22 cellular contexts compared by ENCODE assay signal in genomic region chr2:105291981-105292380, GRCh38. TPM values are rescaled to one million over a fixed set of nuclear protein-coding genes. Genes with fewer than 3 reads are reported as not detected.
A peak's percentile ranks its signal among the peaks of the same experiment; 100 is the strongest.
DNase-seq lines count a peak whose midpoint lies in the region; ATAC-seq, FAIRE-seq and TF ChIP-seq lines count a peak whose summit lies in the region.
"Had no signal": no experiment of that assay in that cellular context is flagged by ENCODE, and none has a peak within 500 bp of the region (broad histone marks: within the 10 kb centered on the region; RNA-seq: fewer than 3 reads in every experiment).

No MANE protein-coding gene starts in this region.

- FAIRE-seq in keratinocyte (lab: Jason Lieb, UNC), result no peak
- FAIRE-seq: H54 had no signal

- H3K4me2 ChIP-seq in keratinocyte (ENCODE audit: control insufficient read depth, extremely low read depth, insufficient read depth, low read depth, low read length), result no peak overlapping the region
- H3K4me2 ChIP-seq: BLaER1 treated with 17β-estradiol and CSF1 and Interleukin-3, amounts not matched to agents 10 nM and 100 nM had no signal

- peaks cover 19% of the 10 kb centered on the region for H3K4me1 ChIP-seq in keratinocyte (ENCODE audit: control insufficient read depth, extremely low read depth, insufficient read depth, low read length)
- H3K4me1 ChIP-seq in heart left ventricle, result peaks cover 0 to 6% (median 0%) of the 10 kb centered on the region in 12 donors
- no peaks in the 10 kb centered on the region for H3K4me1 ChIP-seq in colonic mucosa
- H3K4me1 ChIP-seq: BLaER1 treated with 17β-estradiol and CSF1 and Interleukin-3, amounts not matched to agents 10 nM and 100 nM had no signal

- DNase-seq in AG08395 (ENCODE audit: low spot score) (peak; percentile 31), GM04503 (ENCODE audit: low read depth) (peak; percentile 17), astrocyte of the spinal cord (ENCODE audit: low read depth, low spot score) (peak; percentile 4), keratinocyte (ENCODE audit: low read depth, low spot score) (no peak), heart left ventricle (no peak), colonic mucosa (no peak), ACHN (no peak)
- DNase-seq: CD8-positive, alpha-beta memory T cell; DMS53; KG1; NCI-H1417; NCI-H187; NCI-H2107; NCI-H2227 treated with DMSO at 0.1 percent for 48 hours; NCI-H510A treated with DMSO at 0.1 percent for 48 hours; NCI-H774; OCI-M1; Right ventricle myocardium superior had no signal

- dilution Hi-C loops in keratinocyte (cut with MboI; ENCODE audit: extremely low pct_ligation_motif_present, low sequenced_read_pairs), result no loop called here

- H3K27ac ChIP-seq in keratinocyte (ENCODE audit: control insufficient read depth, insufficient read depth, low read length), result peak overlapping the region; percentile 68
- H3K27ac ChIP-seq in heart left ventricle, result no peak overlapping the region
- no peak overlapping the region for H3K27ac ChIP-seq in colonic mucosa
- H3K27ac ChIP-seq: BLaER1 treated with 17β-estradiol and CSF1 and Interleukin-3, amounts not matched to agents 10 nM and 100 nM had no signal

- H3K9me1 ChIP-seq in keratinocyte (ENCODE audit: control insufficient read depth, extremely low read depth, insufficient read depth, low read length), result no peaks in the 10 kb centered on the region

- TF ChIP-seq CTCF in astrocyte of the spinal cord (IDR thresholded peaks at IDR 0.05; ENCODE audit: low read depth, low read length) (no peak), keratinocyte (optimal IDR thresholded peaks at IDR 0.05 in 1 of 3, IDR thresholded peaks at IDR 0.05 in 1 of 3, conservative IDR thresholded peaks at IDR 0.05 in 1 of 3; ENCODE audit: extremely low read depth in 1 of 3, insufficient read depth in 2 of 3, low read length in 3 of 3) (no peak), heart left ventricle (IDR thresholded peaks at IDR 0.05) (no peak), colonic mucosa (IDR thresholded peaks at IDR 0.05) (no peak)

- no peaks in the 10 kb centered on the region for H3K27me3 ChIP-seq in keratinocyte (ENCODE audit: control insufficient read depth, extremely low read depth, insufficient read depth, low read length)
- H3K27me3 ChIP-seq in heart left ventricle, result no peaks in the 10 kb centered on the region
- H3K27me3 ChIP-seq in colonic mucosa, result no peaks in the 10 kb centered on the region
- H3K27me3 ChIP-seq: BLaER1 treated with 17β-estradiol and CSF1 and Interleukin-3, amounts not matched to agents 10 nM and 100 nM had no signal

- H4K20me1 ChIP-seq in keratinocyte (ENCODE audit: control insufficient read depth, extremely low read depth, insufficient read depth, low read length), result no peaks in the 10 kb centered on the region

- no peaks in the 10 kb centered on the region for H3K79me2 ChIP-seq in keratinocyte (ENCODE audit: control insufficient read depth, insufficient read depth, low read length)

- in situ Hi-C loops in astrocyte of the spinal cord (cut with HindIII; ENCODE audit: low sequenced_read_pairs), result no loop called here
- in situ Hi-C loops in ACHN (cut with HindIII; ENCODE audit: low pct_ligation_motif_present, low pct_unique_long_range_greater_than_20kb, low sequenced_read_pairs), result no loop called here

- 86 to 97% (median 91%) methylated on average over 2 of the region's 2 CpGs for WGBS in heart left ventricle, 4 donors

- ATAC-seq in GM21447 (IDR thresholded peaks at IDR 0.05; ENCODE audit: unreplicated experiment), result no peak
- no peak for ATAC-seq in heart left ventricle

- H3K9ac ChIP-seq in keratinocyte (ENCODE audit: control insufficient read depth, extremely low read depth, insufficient read depth, low read length) (no peak overlapping the region), colonic mucosa (ENCODE audit: low read depth in 2 of 2, low read length in 2 of 2) (no peak overlapping the region)
- H3K9ac ChIP-seq: BLaER1 treated with 17β-estradiol and CSF1 and Interleukin-3, amounts not matched to agents 10 nM and 100 nM had no signal

- H3K9me3 ChIP-seq in keratinocyte (ENCODE audit: control insufficient read depth, low read depth, low read length) (no peaks in the 10 kb centered on the region), heart left ventricle (no peaks in the 10 kb centered on the region), colonic mucosa (no peaks in the 10 kb centered on the region)
- H3K9me3 ChIP-seq: BLaER1 treated with 17β-estradiol and CSF1 and Interleukin-3, amounts not matched to agents 10 nM and 100 nM had no signal

- H3K4me3 ChIP-seq in astrocyte of the spinal cord (ENCODE audit: low read depth, low read length) (no peak overlapping the region), keratinocyte (ENCODE audit: control insufficient read depth in 2 of 3, extremely low read depth in 1 of 3, insufficient read depth in 2 of 3, low read depth in 1 of 3, low read length in 3 of 3) (no peak overlapping the region), heart left ventricle (no peak overlapping the region), colonic mucosa (no peak overlapping the region)
- H3K4me3 ChIP-seq: BLaER1 treated with 17β-estradiol and CSF1 and Interleukin-3, amounts not matched to agents 10 nM and 100 nM had no signal

- no peak for TF ChIP-seq POLR2A in heart left ventricle (IDR thresholded peaks at IDR 0.05)

- no peak overlapping the region for H2AFZ ChIP-seq in keratinocyte (ENCODE audit: control insufficient read depth, low read length)

- H3K36me3 ChIP-seq in keratinocyte (ENCODE audit: control insufficient read depth in 2 of 2, extremely low read depth in 1 of 2, insufficient read depth in 2 of 2, low read length in 2 of 2) (peaks cover 4 to 6% of the 10 kb centered on the region in 2 experiments), heart left ventricle (peaks cover 0 to 90% (median 61%) of the 10 kb centered on the region in 9 donors), colonic mucosa (no peaks in the 10 kb centered on the region)

- intact Hi-C loops in heart left ventricle (cut with DNase I), result loop anchor here in 2 of 10 donors (10.0 kb wide), 1 partner anchor 177 kb away; no protein-coding TSS in a partner anchor
- intact Hi-C loops in colonic mucosa (cut with DNase I), result no loop called here

RNA-seq across cellular contexts. Expression of gene TGFBRAP1, which starts 37.6 kb away (rescaled TPM):
- 7.2 to 9.3 TPM (median 9.0 TPM) in 3 replicates for polyA plus RNA-seq in keratinocyte
- 11.7 TPM for polyA plus RNA-seq in keratinocyte (2011; ENCODE audit: low read depth)
- 7.6 and 7.8 TPM in 2 replicates for polyA plus RNA-seq in keratinocyte (2011; cell fraction: cytosol; rRNA removed)
- polyA plus RNA-seq in keratinocyte (2011; cell fraction: nucleus; rRNA removed), result 12.6 and 13.7 TPM in 2 replicates
- polyA plus RNA-seq in keratinocyte (2012; ENCODE audit: low replicate concordance), result 10.3 and 13.0 TPM in 2 replicates
- polyA minus RNA-seq in keratinocyte, result 12.8 to 22.7 TPM (median 15.7 TPM) in 3 replicates
- polyA minus RNA-seq in keratinocyte (2011; cell fraction: cytosol; rRNA and poly(A)+ RNA removed), result 11.5 TPM
- 11.7 and 17.6 TPM in 2 replicates for polyA minus RNA-seq in keratinocyte (2011; cell fraction: nucleus; rRNA and poly(A)+ RNA removed)
- total RNA-seq in heart left ventricle, result 10 to 100 TPM in 7 of 9 donors, 1 to 10 TPM in 2; 7.6 to 20.0 (median 13.1) TPM
- 1 to 10 TPM; 1.8 to 8.2 TPM for polyA plus RNA-seq in heart left ventricle
- total RNA-seq in colonic mucosa, result 10 to 100 TPM; 14.2 to 19.8 TPM

RNA-seq across cellular contexts. Expression of gene C2orf49, which starts 45.4 kb away (rescaled TPM):
- polyA plus RNA-seq in keratinocyte, result 13.1 to 19.4 TPM (median 14.5 TPM) in 3 replicates
- polyA plus RNA-seq in keratinocyte (2011; ENCODE audit: low read depth), result 43.2 TPM
- 11.8 and 17.0 TPM in 2 replicates for polyA plus RNA-seq in keratinocyte (2011; cell fraction: cytosol; rRNA removed)
- polyA plus RNA-seq in keratinocyte (2011; cell fraction: nucleus; rRNA removed), result 13.9 and 18.8 TPM in 2 replicates
- polyA plus RNA-seq in keratinocyte (2012; ENCODE audit: low replicate concordance), result 12.3 and 18.3 TPM in 2 replicates
- polyA minus RNA-seq in keratinocyte, result 3.6 to 6.0 TPM (median 4.7 TPM) in 3 replicates
- polyA minus RNA-seq in keratinocyte (2011; cell fraction: cytosol; rRNA and poly(A)+ RNA removed), result 4.2 TPM
- polyA minus RNA-seq in keratinocyte (2011; cell fraction: nucleus; rRNA and poly(A)+ RNA removed), result 3.3 and 9.2 TPM in 2 replicates
- total RNA-seq in heart left ventricle, result 10 to 100 TPM; 12.1 to 21.7 (median 15.6) TPM
- polyA plus RNA-seq in heart left ventricle, result 10 to 100 TPM; 14.5 to 15.7 TPM
- total RNA-seq in colonic mucosa, result 10 to 100 TPM; 11.9 to 17.4 TPM

RNA-seq across cellular contexts. Expression of gene GPR45, which starts 50.4 kb away (rescaled TPM):
- polyA plus RNA-seq in keratinocyte (not detected in 3 replicates), heart left ventricle (not detected)
- polyA plus RNA-seq in keratinocyte (2011; ENCODE audit: low read depth), result not detected
- polyA plus RNA-seq in keratinocyte (2011; cell fraction: cytosol; rRNA removed), result not detected in 2 replicates
- not detected in 2 replicates for polyA plus RNA-seq in keratinocyte (2011; cell fraction: nucleus; rRNA removed)
- not detected in 2 replicates for polyA plus RNA-seq in keratinocyte (2012; ENCODE audit: low replicate concordance)
- polyA minus RNA-seq in keratinocyte, result not detected in 3 replicates
- not detected for polyA minus RNA-seq in keratinocyte (2011; cell fraction: cytosol; rRNA and poly(A)+ RNA removed)
- polyA minus RNA-seq in keratinocyte (2011; cell fraction: nucleus; rRNA and poly(A)+ RNA removed), result not detected in 2 replicates
- total RNA-seq in heart left ventricle (not detected), colonic mucosa (not detected)
- total RNA-seq: A172; CD8-positive, alpha-beta memory T cell; Right ventricle myocardium superior had no signal
- polyA plus RNA-seq: CD8-positive, alpha-beta memory T cell had no signal

Comparison
In these comparisons a context has a peak if more than half of its experiments do, and no peak if none do; other contexts are left out.
1. DNase-seq: peak in AG08395 (single experiment), GM04503 (single experiment) and astrocyte of the spinal cord (single experiment); none in keratinocyte (single experiment), heart left ventricle (0 of 5), colonic mucosa (single experiment) and ACHN (single experiment).